11 cellular contexts compared by ENCODE assay signal in genomic region chr2:726158-726557, GRCh38.
DNase-seq lines count a peak whose midpoint lies in the region; ATAC-seq and TF ChIP-seq lines count a peak whose summit lies in the region.
"Had no signal": no experiment of that assay in that cellular context is flagged by ENCODE, and none has a peak within 500 bp of the region (broad histone marks: within the 10 kb centered on the region; RNA-seq: fewer than 3 reads in every experiment).

No MANE protein-coding gene starts in this region.

- H3K27ac Mint-ChIP-seq in T-helper 2 cell treated with Interferon-gamma antibody and Interleukin-4, amounts not matched to agents 5 μg/mL and 100 μg/mL, for 36 hours = no peak overlapping the region
- H3K27ac Mint-ChIP-seq: B cell had no signal

- TF ChIP-seq POLR2A in GM18505 (IDR thresholded peaks at IDR 0.05; ENCODE audit: borderline replicate concordance, extremely low read depth, insufficient read depth, insufficient read length) = no peak

- TF ChIP-seq CTCF in brain microvascular endothelial cell (IDR thresholded peaks at IDR 0.05; ENCODE audit: low read depth, low read length, missing control alignments) = no peak

- peaks cover 3% of the 10 kb centered on the region for H3K4me1 Mint-ChIP-seq in T-helper 2 cell treated with Interferon-gamma antibody and Interleukin-4, amounts not matched to agents 5 μg/mL and 100 μg/mL, for 36 hours (ENCODE audit: low read depth)

- H3K27ac ChIP-seq in brain microvascular endothelial cell = no peak overlapping the region

- H3K4me3 ChIP-seq in brain microvascular endothelial cell (ENCODE audit: low read depth, low read length) = no peak overlapping the region

- ATAC-seq in GM18505 (IDR thresholded peaks at IDR 0.05; ENCODE audit: unreplicated experiment) (peak; percentile 80), GM19455 (IDR thresholded peaks at IDR 0.05; ENCODE audit: unreplicated experiment) (peak; percentile 81), HG02870 (IDR thresholded peaks at IDR 0.05; ENCODE audit: unreplicated experiment) (peak; percentile 82), HG03521 (IDR thresholded peaks at IDR 0.05; ENCODE audit: unreplicated experiment) (peak; percentile 59)

- peaks cover 26% of the 10 kb centered on the region for H3K27me3 Mint-ChIP-seq in T-helper 2 cell treated with Interferon-gamma antibody and Interleukin-4, amounts not matched to agents 5 μg/mL and 100 μg/mL, for 36 hours (ENCODE audit: low read depth)

- no peaks in the 10 kb centered on the region for H3K36me3 ChIP-seq in brain microvascular endothelial cell (replicated peaks)

- no peak for DNase-seq in NCI-H1092 (lab: John Stamatoyannopoulos, UW)
- DNase-seq in T-helper 2 cell treated with Interferon-gamma antibody and Interleukin-4, amounts not matched to agents 5 μg/mL and 100 μg/mL, for 36 hours (ENCODE audit: low spot score) = no peak
- no peak for DNase-seq in brain microvascular endothelial cell
- DNase-seq in SKM-1 treated with dmso at 0.1 percent for 144 hours (lab: John Stamatoyannopoulos, UW; ENCODE audit: unreplicated experiment) = no peak
- DNase-seq: activated CD8-positive, alpha-beta memory T cell treated with anti-CD3 and anti-CD28 coated beads, Interleukin-2, amount 50 U/mL, for 4 hours; NCI-H1092 treated with DMSO at 0.1 percent for 48 hours had no signal

- no peaks in the 10 kb centered on the region for H3K9me3 Mint-ChIP-seq in T-helper 2 cell treated with Interferon-gamma antibody and Interleukin-4, amounts not matched to agents 5 μg/mL and 100 μg/mL, for 36 hours

- no peak overlapping the region for H3K4me3 Mint-ChIP-seq in T-helper 2 cell treated with Interferon-gamma antibody and Interleukin-4, amounts not matched to agents 5 μg/mL and 100 μg/mL, for 36 hours
- H3K4me3 Mint-ChIP-seq: B cell had no signal

- no peaks in the 10 kb centered on the region for H3K36me3 Mint-ChIP-seq in T-helper 2 cell treated with Interferon-gamma antibody and Interleukin-4, amounts not matched to agents 5 μg/mL and 100 μg/mL, for 36 hours (ENCODE audit: low read depth)

- in situ Hi-C loops in brain microvascular endothelial cell (cut with HindIII; ENCODE audit: low pct_ligation_motif_present, low sequenced_read_pairs) = no loop called here

- no peaks in the 10 kb centered on the region for H3K27me3 ChIP-seq in brain microvascular endothelial cell (replicated peaks)
